19 cellular contexts compared by ENCODE assay signal in genomic region chr1:33123266-33123665, GRCh38. TPM values are rescaled to one million over a fixed set of nuclear protein-coding genes. Genes with fewer than 3 reads are reported as not detected.
DNase-seq lines count a peak whose midpoint lies in the region; ATAC-seq, FAIRE-seq and TF ChIP-seq lines count a peak whose summit lies in the region.
"Had no signal": no experiment of that assay in that cellular context is flagged by ENCODE, and none has a peak within 500 bp of the region (broad histone marks: within the 10 kb centered on the region; RNA-seq: fewer than 3 reads in every experiment).

No MANE protein-coding gene starts in this region.

- H3K9me3 Mint-ChIP-seq in activated naive CD4-positive, alpha-beta T cell treated with anti-CD3 and anti-CD28 coated beads, Interleukin-2, amount 50 U/mL, for 24 hours, result no peaks in the 10 kb centered on the region
- H3K9me3 Mint-ChIP-seq in activated naive CD4-positive, alpha-beta T cell treated with anti-CD3 and anti-CD28 coated beads, Interleukin-2, amount 10 ng/mL, durations not matched to agents 7 days and 5 days, result peaks cover 6% of the 10 kb centered on the region
- H3K9me3 Mint-ChIP-seq: CD4-positive, alpha-beta memory T cell had no signal

- TF ChIP-seq CTCF in bronchial epithelial cell (IDR thresholded peaks at IDR 0.05; ENCODE audit: insufficient read depth, low read length, severe bottlenecking), result no peak
- TF ChIP-seq CTCF in esophagus muscularis mucosa (IDR thresholded peaks at IDR 0.05), result no peak
- TF ChIP-seq CTCF in suprapubic skin (IDR thresholded peaks at IDR 0.05), result no peak

- ATAC-seq in Right ventricle myocardium superior (ENCODE audit: poor library complexity) (no peak), GM21381 (IDR thresholded peaks at IDR 0.05; ENCODE audit: unreplicated experiment) (no peak), HG03354 (IDR thresholded peaks at IDR 0.05; ENCODE audit: poor library complexity, severe bottlenecking, unreplicated experiment) (no peak)
- ATAC-seq: A549, GM12878, HepG2 had no signal

- H3K36me3 Mint-ChIP-seq in activated naive CD4-positive, alpha-beta T cell treated with anti-CD3 and anti-CD28 coated beads, Interleukin-2, amount 50 U/mL, for 24 hours, result peaks cover 4% of the 10 kb centered on the region
- H3K36me3 Mint-ChIP-seq in activated naive CD4-positive, alpha-beta T cell treated with anti-CD3 and anti-CD28 coated beads, Interleukin-2, amount 10 ng/mL, durations not matched to agents 7 days and 5 days, result peaks cover 18% of the 10 kb centered on the region

- CTCF ChIA-PET in activated naive CD4-positive, alpha-beta T cell treated with anti-CD3 and anti-CD28 coated beads, Interleukin-2, amount 10 ng/mL, durations not matched to agents 7 days and 5 days (lab: Charles Lee), result interaction anchor here (1.2 kb wide), 1 partner anchor 21 kb away, joined by 3 read pairs; no protein-coding TSS in a partner anchor

- no peak for TF ChIP-seq POLR2A in esophagus muscularis mucosa (IDR thresholded peaks at IDR 0.05; ENCODE audit: low read depth)
- TF ChIP-seq POLR2A in suprapubic skin (IDR thresholded peaks at IDR 0.05), result no peak

- H3K36me3 ChIP-seq in bronchial epithelial cell (ENCODE audit: control insufficient read depth, insufficient read depth, low read length) (no peaks in the 10 kb centered on the region), esophagus muscularis mucosa (no peaks in the 10 kb centered on the region), suprapubic skin (no peaks in the 10 kb centered on the region)
- H3K36me3 ChIP-seq: BE2C had no signal

- intact Hi-C loops in esophagus muscularis mucosa (cut with DNase I) (loop anchor here (10.0 kb wide), 1 partner anchor 352 kb away; the partner anchor contains the start of gene ZSCAN20), Right ventricle myocardium superior (cut with DNase I) (no loop called here)

- TF ChIP-seq EP300 in esophagus muscularis mucosa (IDR thresholded peaks at IDR 0.05) (no peak), suprapubic skin (IDR thresholded peaks at IDR 0.05) (no peak)

- H3K4me3 ChIP-seq in bronchial epithelial cell (ENCODE audit: low read depth, low read length) (no peak overlapping the region), esophagus muscularis mucosa (no peak overlapping the region), suprapubic skin (no peak overlapping the region)
- H3K4me3 ChIP-seq: A549, GM12878, HAP-1 had no signal

- H3K27me3 ChIP-seq in bronchial epithelial cell (ENCODE audit: control insufficient read depth, insufficient read depth, low read length), result no peaks in the 10 kb centered on the region
- peaks cover 0 to 3% (median 0%) of the 10 kb centered on the region in 4 donors for H3K27me3 ChIP-seq in esophagus muscularis mucosa
- H3K27me3 ChIP-seq in suprapubic skin, result no peaks in the 10 kb centered on the region
- H3K27me3 ChIP-seq: BE2C had no signal

- H3K27ac Mint-ChIP-seq in activated naive CD4-positive, alpha-beta T cell treated with anti-CD3 and anti-CD28 coated beads, Interleukin-2, amount 50 U/mL, for 24 hours, result peak overlapping the region; percentile 59
- H3K27ac Mint-ChIP-seq in activated naive CD4-positive, alpha-beta T cell treated with anti-CD3 and anti-CD28 coated beads, Interleukin-2, amount 10 ng/mL, durations not matched to agents 7 days and 5 days, result no peak overlapping the region
- H3K27ac Mint-ChIP-seq: CD4-positive, alpha-beta memory T cell had no signal

- H3K27ac ChIP-seq in esophagus muscularis mucosa (replicated peaks in 1 of 4), result no peak overlapping the region
- H3K27ac ChIP-seq in suprapubic skin, result peak overlapping the region; percentile 37
- H3K27ac ChIP-seq: A549, C4-2B had no signal

- H3K4me1 ChIP-seq in esophagus muscularis mucosa, result peaks cover 16 to 19% (median 19%) of the 10 kb centered on the region in 4 donors
- H3K4me1 ChIP-seq in suprapubic skin, result peaks cover 33% of the 10 kb centered on the region
- H3K4me1 ChIP-seq: BE2C had no signal

- H3K4me3 Mint-ChIP-seq in activated naive CD4-positive, alpha-beta T cell treated with anti-CD3 and anti-CD28 coated beads, Interleukin-2, amount 50 U/mL, for 24 hours, result no peak overlapping the region
- no peak overlapping the region for H3K4me3 Mint-ChIP-seq in activated naive CD4-positive, alpha-beta T cell treated with anti-CD3 and anti-CD28 coated beads, Interleukin-2, amount 10 ng/mL, durations not matched to agents 7 days and 5 days

- H3K9me3 ChIP-seq in esophagus muscularis mucosa (no peaks in the 10 kb centered on the region), suprapubic skin (no peaks in the 10 kb centered on the region)
- H3K9me3 ChIP-seq: A549, BE2C, HAP-1 had no signal

- no peak for FAIRE-seq in bronchial epithelial cell (lab: Jason Lieb, UNC)
- FAIRE-seq: A549, GM12878, GM18507, H1, HepG2, HTR-8/SVneo had no signal

- H3K4me1 Mint-ChIP-seq in activated naive CD4-positive, alpha-beta T cell treated with anti-CD3 and anti-CD28 coated beads, Interleukin-2, amount 50 U/mL, for 24 hours, result peaks cover 12% of the 10 kb centered on the region
- peaks cover 29% of the 10 kb centered on the region for H3K4me1 Mint-ChIP-seq in activated naive CD4-positive, alpha-beta T cell treated with anti-CD3 and anti-CD28 coated beads, Interleukin-2, amount 10 ng/mL, durations not matched to agents 7 days and 5 days

- no peaks in the 10 kb centered on the region for H3K27me3 Mint-ChIP-seq in activated naive CD4-positive, alpha-beta T cell treated with anti-CD3 and anti-CD28 coated beads, Interleukin-2, amount 50 U/mL, for 24 hours
- H3K27me3 Mint-ChIP-seq in activated naive CD4-positive, alpha-beta T cell treated with anti-CD3 and anti-CD28 coated beads, Interleukin-2, amount 10 ng/mL, durations not matched to agents 7 days and 5 days, result peaks cover 9% of the 10 kb centered on the region
- H3K27me3 Mint-ChIP-seq: CD4-positive, alpha-beta memory T cell had no signal

- DNase-seq in activated naive CD4-positive, alpha-beta T cell treated with anti-CD3 and anti-CD28 coated beads, Interleukin-2, amount 10 ng/mL, durations not matched to agents 7 days and 5 days, result no peak
- DNase-seq in bronchial epithelial cell (ENCODE audit: low read depth), result peak; percentile 75
- peak; percentile 10 for DNase-seq in esophagus muscularis mucosa (ENCODE audit: extremely low spot score)
- DNase-seq in suprapubic skin (ENCODE audit: low spot score in 2 of 2), result no peak
- DNase-seq in Right ventricle myocardium superior, result no peak
- DNase-seq: BE2C; CD4-positive, alpha-beta memory T cell; DMS79 had no signal

- WGBS in esophagus muscularis mucosa, result 81% methylated on average over 3 of the region's 3 CpGs
- 54% methylated on average over 3 of the region's 3 CpGs for WGBS in suprapubic skin

RNA-seq across cellular contexts. Expression of gene AZIN2, which starts 42.3 kb away (rescaled TPM):
- total RNA-seq in bronchial epithelial cell (1.3 and 1.5 TPM in 2 replicates), esophagus muscularis mucosa (1 to 10 TPM; 2.5 to 6.1 (median 4.1) TPM), suprapubic skin (1 to 10 TPM; 2.1 to 3.7 (median 3.2) TPM), Right ventricle myocardium superior (1.9 TPM)

RNA-seq across cellular contexts. Expression of gene TRIM62, which starts 58.6 kb away (rescaled TPM):
- total RNA-seq in bronchial epithelial cell, result 0.79 and 2.0 TPM in 2 replicates
- 1 to 10 TPM; 5.0 to 9.3 (median 7.8) TPM for total RNA-seq in esophagus muscularis mucosa
- total RNA-seq in suprapubic skin, result 10 to 100 TPM; 25.8 to 41.4 (median 34.0) TPM
- 1.9 TPM for total RNA-seq in Right ventricle myocardium superior

Comparison
In these comparisons a context has a peak if more than half of its experiments do, and no peak if none do; other contexts are left out.
1. DNase-seq: peak in bronchial epithelial cell (single experiment) and esophagus muscularis mucosa (single experiment); none in activated naive CD4-positive, alpha-beta T cell treated with anti-CD3 and anti-CD28 coated beads, Interleukin-2, amount 10 ng/mL, durations not matched to agents 7 days and 5 days (single experiment), suprapubic skin (0 of 2) and Right ventricle myocardium superior (single experiment).